Comparison of ENCODE assay signal across 12 cellular contexts in the genomic region with DNA sequence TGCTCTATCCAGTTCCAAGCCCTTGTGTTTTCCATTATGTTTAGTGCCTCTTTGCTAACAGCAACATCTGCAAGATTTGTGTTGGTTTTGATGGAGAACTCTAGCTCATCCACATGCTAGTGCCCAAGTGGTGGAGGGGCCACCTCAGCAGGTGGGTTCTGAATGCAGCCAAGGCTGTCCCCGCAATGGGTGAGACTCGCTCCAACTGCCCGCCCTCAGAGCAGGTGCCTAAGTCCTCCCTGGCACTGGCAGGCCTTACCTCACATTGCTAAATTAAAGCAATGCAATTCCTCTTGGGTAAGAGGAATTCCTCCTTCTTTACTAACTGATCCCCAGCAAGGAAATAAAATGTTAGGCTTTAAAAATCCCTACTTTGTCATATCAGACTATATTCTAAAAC.
DNase-seq lines count a peak whose midpoint lies in the region; TF ChIP-seq lines count a peak whose summit lies in the region.
"Had no signal": no experiment of that assay in that cellular context is flagged by ENCODE, and none has a peak within 500 bp of the region (broad histone marks: within the 10 kb centered on the region; RNA-seq: fewer than 3 reads in every experiment).

No MANE protein-coding gene starts in this region.

- DNase-seq in HEK293T (ENCODE audit: extremely low spot score) (peak; percentile 3), glutamatergic neuron (no peak), posterior vena cava (ENCODE audit: low spot score) (peak; percentile 66), DMS153 (lab: John Stamatoyannopoulos, UW) (no peak), NCI-H2029 (lab: John Stamatoyannopoulos, UW) (no peak), osteoblast (ENCODE audit: insufficient read length, low spot score, missing footprints) (no peak)
- DNase-seq: CD4-positive, CD25-positive, alpha-beta regulatory T cell; DMS 273 treated with DMSO at 0.1 percent for 48 hours; HCEC 1CT; KG1 had no signal

- H3K36me3 ChIP-seq in BLaER1 treated with 17β-estradiol and CSF1 and Interleukin-3, amounts not matched to agents 10 nM and 100 nM = peaks cover 24 to 40% (median 31%) of the 10 kb centered on the region in 11 experiments
- H3K36me3 ChIP-seq in osteoblast (ENCODE audit: insufficient read depth, low read length) = peaks cover 18% of the 10 kb centered on the region

- no peak overlapping the region for H2AFZ ChIP-seq in osteoblast (ENCODE audit: low read length)

- peaks cover 9% of the 10 kb centered on the region for H3K36me3 Mint-ChIP-seq in glutamatergic neuron (ENCODE audit: unreplicated experiment)

- CTCF ChIA-PET in HEK293T (lab: Yijun Ruan, JAX) = no interaction called here

- peaks cover 4% of the 10 kb centered on the region for H3K27me3 Mint-ChIP-seq in glutamatergic neuron (ENCODE audit: unreplicated experiment)
- H3K27me3 Mint-ChIP-seq: CD4-positive, CD25-positive, alpha-beta regulatory T cell; IgD-negative memory B cell had no signal

- H3K4me3 ChIP-seq in BLaER1 treated with 17β-estradiol and CSF1 and Interleukin-3, amounts not matched to agents 10 nM and 100 nM = no peak overlapping the region
- no peak overlapping the region for H3K4me3 ChIP-seq in osteoblast (ENCODE audit: insufficient read depth, low read length)

- no peaks in the 10 kb centered on the region for H3K27me3 ChIP-seq in BLaER1 treated with 17β-estradiol and CSF1 and Interleukin-3, amounts not matched to agents 10 nM and 100 nM
- H3K27me3 ChIP-seq in osteoblast (ENCODE audit: insufficient read depth, low read length) = no peaks in the 10 kb centered on the region

- H3K9me3 Mint-ChIP-seq in glutamatergic neuron (ENCODE audit: unreplicated experiment) = peaks cover 6% of the 10 kb centered on the region
- H3K9me3 Mint-ChIP-seq: CD4-positive, CD25-positive, alpha-beta regulatory T cell; IgD-negative memory B cell had no signal

- peaks cover 0 to 3% (median 2%) of the 10 kb centered on the region in 11 experiments; a peak in 9 of 22 replicates for H3K9me3 ChIP-seq in BLaER1 treated with 17β-estradiol and CSF1 and Interleukin-3, amounts not matched to agents 10 nM and 100 nM (replicated peaks in 1 of 11)
- H3K9me3 ChIP-seq in osteoblast (ENCODE audit: low read depth, low read length) = no peaks in the 10 kb centered on the region

- H3K27ac Mint-ChIP-seq in glutamatergic neuron (ENCODE audit: unreplicated experiment) = peak overlapping the region; percentile 33
- H3K27ac Mint-ChIP-seq: IgD-negative memory B cell had no signal

- H3K79me2 ChIP-seq in osteoblast (ENCODE audit: insufficient read depth, low read length) = no peaks in the 10 kb centered on the region

- H3K4me1 Mint-ChIP-seq in glutamatergic neuron (ENCODE audit: low read depth, unreplicated experiment) = peaks cover 10% of the 10 kb centered on the region

- TF ChIP-seq CTCF in glutamatergic neuron (IDR thresholded peaks at IDR 0.05; ENCODE audit: partially characterized antibody, unreplicated experiment) (no peak), osteoblast (IDR thresholded peaks at IDR 0.05; ENCODE audit: extremely low read depth, low read depth, low read length) (no peak)

- H3K9ac ChIP-seq in BLaER1 treated with 17β-estradiol and CSF1 and Interleukin-3, amounts not matched to agents 10 nM and 100 nM = no peak overlapping the region

- no peak overlapping the region for H3K27ac ChIP-seq in BLaER1 treated with 17β-estradiol and CSF1 and Interleukin-3, amounts not matched to agents 10 nM and 100 nM
- no peak overlapping the region for H3K27ac ChIP-seq in osteoblast (ENCODE audit: low read depth, low read length)

- H3K4me2 ChIP-seq in BLaER1 treated with 17β-estradiol and CSF1 and Interleukin-3, amounts not matched to agents 10 nM and 100 nM = peak overlapping the region in 9 of 11 experiments; percentile 7 to 91 (median 86); a peak in 16 of 22 replicates
- no peak overlapping the region for H3K4me2 ChIP-seq in osteoblast (ENCODE audit: insufficient read depth, low read length)

- H4K20me1 ChIP-seq in BLaER1 treated with 17β-estradiol and CSF1 and Interleukin-3, amounts not matched to agents 10 nM and 100 nM = peaks cover 0 to 8% (median 0%) of the 10 kb centered on the region in 11 experiments; a peak in 4 of 22 replicates
- no peaks in the 10 kb centered on the region for H4K20me1 ChIP-seq in osteoblast (ENCODE audit: insufficient read depth, low read length)

- POLR2A ChIA-PET in HEK293T (lab: Yijun Ruan, JAX) = no interaction called here

- no peak overlapping the region for H3K4me3 Mint-ChIP-seq in glutamatergic neuron (ENCODE audit: unreplicated experiment)
- H3K4me3 Mint-ChIP-seq: CD4-positive, CD25-positive, alpha-beta regulatory T cell had no signal

- intact Hi-C loops in posterior vena cava (cut with DNase I) = no loop called here

- peaks cover 39 to 55% (median 51%) of the 10 kb centered on the region in 10 experiments for H3K4me1 ChIP-seq in BLaER1 treated with 17β-estradiol and CSF1 and Interleukin-3, amounts not matched to agents 10 nM and 100 nM
- no peaks in the 10 kb centered on the region for H3K4me1 ChIP-seq in osteoblast (ENCODE audit: insufficient read depth, low read length)

TF ChIP-seq in HEK293T, 16 proteins besides CTCF, POLR2A, EP300 and RAD21:
- TF ChIP-seq FOXM1 (IDR thresholded peaks at IDR 0.05; ENCODE audit: borderline replicate concordance) (no peak), ELF4 (IDR thresholded peaks at IDR 0.05) (no peak), L3MBTL2 (conservative IDR thresholded peaks at IDR 0.05) (no peak), FOXA1 (IDR thresholded peaks at IDR 0.05) (no peak), ARNT (IDR thresholded peaks at IDR 0.05) (no peak), LEF1 (IDR thresholded peaks at IDR 0.05; ENCODE audit: borderline replicate concordance) (no peak), FOXK2 (IDR thresholded peaks at IDR 0.05) (no peak), SUZ12 (IDR thresholded peaks at IDR 0.05) (no peak), CTBP1 (IDR thresholded peaks at IDR 0.05; ENCODE audit: borderline replicate concordance) (no peak), BHLHE40 (IDR thresholded peaks at IDR 0.05; ENCODE audit: borderline replicate concordance) (no peak), NFRKB (IDR thresholded peaks at IDR 0.05) (no peak), ZNF384 (IDR thresholded peaks at IDR 0.05) (no peak), HDGF (IDR thresholded peaks at IDR 0.05; ENCODE audit: borderline replicate concordance) (no peak), TARDBP (IDR thresholded peaks at IDR 0.05) (no peak)
- TF ChIP-seq, protein P1, sequence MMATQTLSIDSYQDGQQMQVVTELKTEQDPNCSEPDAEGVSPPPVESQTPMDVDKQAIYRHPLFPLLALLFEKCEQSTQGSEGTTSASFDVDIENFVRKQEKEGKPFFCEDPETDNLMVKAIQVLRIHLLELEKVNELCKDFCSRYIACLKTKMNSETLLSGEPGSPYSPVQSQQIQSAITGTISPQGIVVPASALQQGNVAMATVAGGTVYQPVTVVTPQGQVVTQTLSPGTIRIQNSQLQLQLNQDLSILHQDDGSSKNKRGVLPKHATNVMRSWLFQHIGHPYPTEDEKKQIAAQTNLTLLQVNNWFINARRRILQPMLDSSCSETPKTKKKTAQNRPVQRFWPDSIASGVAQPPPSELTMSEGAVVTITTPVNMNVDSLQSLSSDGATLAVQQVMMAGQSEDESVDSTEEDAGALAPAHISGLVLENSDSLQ (IDR thresholded peaks at IDR 0.05) = no peak

Comparison
In these comparisons a context has a peak if more than half of its experiments do, and no peak if none do; other contexts are left out.
1. DNase-seq: peak in HEK293T (single experiment) and posterior vena cava (single experiment); none in glutamatergic neuron (single experiment), DMS153 (single experiment), NCI-H2029 (single experiment) and osteoblast (single experiment).